3 cellular contexts compared by ENCODE assay signal in the genomic region with DNA sequence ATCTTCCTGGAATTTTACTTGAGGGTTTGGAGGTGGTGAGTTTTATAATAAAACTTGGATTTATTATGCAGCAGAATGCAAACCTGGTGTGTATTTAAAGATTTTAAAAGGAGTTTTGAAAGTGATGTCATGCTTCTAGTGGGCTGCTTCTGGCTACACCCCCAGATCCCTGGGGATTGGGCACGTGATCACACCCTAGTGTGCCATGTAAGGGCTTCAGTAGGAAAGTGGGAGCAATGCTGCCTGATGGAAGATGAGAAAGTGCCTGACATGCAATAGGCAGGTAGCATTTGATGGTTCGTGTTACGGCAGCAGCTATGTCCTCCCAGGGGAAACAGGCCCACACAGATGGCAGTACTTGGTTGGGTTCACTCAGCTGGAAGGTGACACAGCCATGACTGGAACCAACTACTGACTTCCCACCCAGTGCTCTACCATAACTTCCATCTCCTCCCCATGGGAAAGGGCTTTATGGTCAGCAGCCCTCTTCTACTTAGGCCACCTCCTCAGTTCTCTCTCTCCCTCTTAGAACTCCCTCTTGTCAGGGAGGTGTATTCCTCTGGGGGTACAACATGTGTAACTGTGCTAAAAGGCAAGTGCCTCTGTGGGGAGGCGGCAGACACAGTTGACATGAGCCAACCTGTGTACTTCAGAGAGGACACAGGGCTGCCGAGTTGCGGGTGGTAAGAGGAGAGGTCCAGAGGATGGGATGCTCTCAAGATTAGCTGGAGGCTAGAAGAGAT.
TF ChIP-seq lines count a peak whose summit lies in the region.

No MANE protein-coding gene starts in this region.

TF ChIP-seq in SK-N-SH, 30 proteins besides CTCF, POLR2A, EP300 and RAD21:
- TF ChIP-seq TEAD4 (IDR thresholded peaks at IDR 0.05; ENCODE audit: borderline replicate concordance, insufficient read depth) (no peak), TCF12 (IDR thresholded peaks at IDR 0.05) (no peak), ELF1 (IDR thresholded peaks at IDR 0.05) (no peak), YY1 (IDR thresholded peaks at IDR 0.05; ENCODE audit: low read depth) (no peak), FOXJ3 (CRISPR knock-in tag; IDR thresholded peaks at IDR 0.05) (no peak), EZH2phosphoT487 (IDR thresholded peaks at IDR 0.05; ENCODE audit: borderline replicate concordance, low read depth) (no peak), RCOR1 (IDR thresholded peaks at IDR 0.05; ENCODE audit: low read length) (no peak), GABPA (IDR thresholded peaks at IDR 0.05; ENCODE audit: low read depth) (no peak), GATA2 (CRISPR knock-in tag; IDR thresholded peaks at IDR 0.05) (no peak), TAF1 (IDR thresholded peaks at IDR 0.05; ENCODE audit: borderline replicate concordance, low read depth, low read length) (no peak), NRF1 (IDR thresholded peaks at IDR 0.05; ENCODE audit: low read depth, low read length) (no peak), SMC3 (IDR thresholded peaks at IDR 0.05; ENCODE audit: low read depth, low read length) (no peak)
- TF ChIP-seq, protein P1, sequence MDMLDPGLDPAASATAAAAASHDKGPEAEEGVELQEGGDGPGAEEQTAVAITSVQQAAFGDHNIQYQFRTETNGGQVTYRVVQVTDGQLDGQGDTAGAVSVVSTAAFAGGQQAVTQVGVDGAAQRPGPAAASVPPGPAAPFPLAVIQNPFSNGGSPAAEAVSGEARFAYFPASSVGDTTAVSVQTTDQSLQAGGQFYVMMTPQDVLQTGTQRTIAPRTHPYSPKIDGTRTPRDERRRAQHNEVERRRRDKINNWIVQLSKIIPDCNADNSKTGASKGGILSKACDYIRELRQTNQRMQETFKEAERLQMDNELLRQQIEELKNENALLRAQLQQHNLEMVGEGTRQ (IDR thresholded peaks at IDR 0.05; ENCODE audit: borderline replicate concordance, low read depth, low read length), result no peak
- TF ChIP-seq, protein P2, sequence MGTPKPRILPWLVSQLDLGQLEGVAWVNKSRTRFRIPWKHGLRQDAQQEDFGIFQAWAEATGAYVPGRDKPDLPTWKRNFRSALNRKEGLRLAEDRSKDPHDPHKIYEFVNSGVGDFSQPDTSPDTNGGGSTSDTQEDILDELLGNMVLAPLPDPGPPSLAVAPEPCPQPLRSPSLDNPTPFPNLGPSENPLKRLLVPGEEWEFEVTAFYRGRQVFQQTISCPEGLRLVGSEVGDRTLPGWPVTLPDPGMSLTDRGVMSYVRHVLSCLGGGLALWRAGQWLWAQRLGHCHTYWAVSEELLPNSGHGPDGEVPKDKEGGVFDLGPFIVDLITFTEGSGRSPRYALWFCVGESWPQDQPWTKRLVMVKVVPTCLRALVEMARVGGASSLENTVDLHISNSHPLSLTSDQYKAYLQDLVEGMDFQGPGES (IDR thresholded peaks at IDR 0.05; ENCODE audit: low read depth, low read length), result no peak
- TF ChIP-seq, protein P3, sequence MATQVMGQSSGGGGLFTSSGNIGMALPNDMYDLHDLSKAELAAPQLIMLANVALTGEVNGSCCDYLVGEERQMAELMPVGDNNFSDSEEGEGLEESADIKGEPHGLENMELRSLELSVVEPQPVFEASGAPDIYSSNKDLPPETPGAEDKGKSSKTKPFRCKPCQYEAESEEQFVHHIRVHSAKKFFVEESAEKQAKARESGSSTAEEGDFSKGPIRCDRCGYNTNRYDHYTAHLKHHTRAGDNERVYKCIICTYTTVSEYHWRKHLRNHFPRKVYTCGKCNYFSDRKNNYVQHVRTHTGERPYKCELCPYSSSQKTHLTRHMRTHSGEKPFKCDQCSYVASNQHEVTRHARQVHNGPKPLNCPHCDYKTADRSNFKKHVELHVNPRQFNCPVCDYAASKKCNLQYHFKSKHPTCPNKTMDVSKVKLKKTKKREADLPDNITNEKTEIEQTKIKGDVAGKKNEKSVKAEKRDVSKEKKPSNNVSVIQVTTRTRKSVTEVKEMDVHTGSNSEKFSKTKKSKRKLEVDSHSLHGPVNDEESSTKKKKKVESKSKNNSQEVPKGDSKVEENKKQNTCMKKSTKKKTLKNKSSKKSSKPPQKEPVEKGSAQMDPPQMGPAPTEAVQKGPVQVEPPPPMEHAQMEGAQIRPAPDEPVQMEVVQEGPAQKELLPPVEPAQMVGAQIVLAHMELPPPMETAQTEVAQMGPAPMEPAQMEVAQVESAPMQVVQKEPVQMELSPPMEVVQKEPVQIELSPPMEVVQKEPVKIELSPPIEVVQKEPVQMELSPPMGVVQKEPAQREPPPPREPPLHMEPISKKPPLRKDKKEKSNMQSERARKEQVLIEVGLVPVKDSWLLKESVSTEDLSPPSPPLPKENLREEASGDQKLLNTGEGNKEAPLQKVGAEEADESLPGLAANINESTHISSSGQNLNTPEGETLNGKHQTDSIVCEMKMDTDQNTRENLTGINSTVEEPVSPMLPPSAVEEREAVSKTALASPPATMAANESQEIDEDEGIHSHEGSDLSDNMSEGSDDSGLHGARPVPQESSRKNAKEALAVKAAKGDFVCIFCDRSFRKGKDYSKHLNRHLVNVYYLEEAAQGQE (IDR thresholded peaks at IDR 0.05; ENCODE audit: low read depth, low read length), result no peak

TF ChIP-seq in SK-N-SH treated with all-trans-retinoic acid at 6 μM for 48 hours, 23 proteins besides CTCF, POLR2A, EP300 and RAD21:
- TF ChIP-seq, protein P4, sequence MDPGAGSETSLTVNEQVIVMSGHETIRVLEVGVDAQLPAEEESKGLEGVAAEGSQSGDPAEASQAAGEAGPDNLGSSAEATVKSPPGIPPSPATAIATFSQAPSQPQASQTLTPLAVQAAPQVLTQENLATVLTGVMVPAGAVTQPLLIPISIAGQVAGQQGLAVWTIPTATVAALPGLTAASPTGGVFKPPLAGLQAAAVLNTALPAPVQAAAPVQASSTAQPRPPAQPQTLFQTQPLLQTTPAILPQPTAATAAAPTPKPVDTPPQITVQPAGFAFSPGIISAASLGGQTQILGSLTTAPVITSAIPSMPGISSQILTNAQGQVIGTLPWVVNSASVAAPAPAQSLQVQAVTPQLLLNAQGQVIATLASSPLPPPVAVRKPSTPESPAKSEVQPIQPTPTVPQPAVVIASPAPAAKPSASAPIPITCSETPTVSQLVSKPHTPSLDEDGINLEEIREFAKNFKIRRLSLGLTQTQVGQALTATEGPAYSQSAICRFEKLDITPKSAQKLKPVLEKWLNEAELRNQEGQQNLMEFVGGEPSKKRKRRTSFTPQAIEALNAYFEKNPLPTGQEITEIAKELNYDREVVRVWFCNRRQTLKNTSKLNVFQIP (CRISPR knock-in tag; IDR thresholded peaks at IDR 0.05; ENCODE audit: borderline replicate concordance, low read depth), result no peak
- TF ChIP-seq ZFP3 (CRISPR knock-in tag; IDR thresholded peaks at IDR 0.05) (no peak), PPARA (CRISPR knock-in tag; IDR thresholded peaks at IDR 0.05; ENCODE audit: borderline replicate concordance) (no peak), ZC3H10 (CRISPR knock-in tag; IDR thresholded peaks at IDR 0.05) (no peak), BACH2 (CRISPR knock-in tag; IDR thresholded peaks at IDR 0.05; ENCODE audit: borderline replicate concordance) (no peak), ISL1 (CRISPR knock-in tag; IDR thresholded peaks at IDR 0.05) (no peak), OSR1 (CRISPR knock-in tag; IDR thresholded peaks at IDR 0.05) (no peak), TOX (CRISPR knock-in tag; IDR thresholded peaks at IDR 0.05; ENCODE audit: borderline replicate concordance) (no peak)

TF ChIP-seq in H1, 55 proteins besides CTCF, POLR2A, EP300 and RAD21:
- no peak for TF ChIP-seq BACH1 (IDR thresholded peaks at IDR 0.05; ENCODE audit: low read length)
- no peak for TF ChIP-seq ASH2L (IDR thresholded peaks at IDR 0.05; ENCODE audit: low read length)
- no peak for TF ChIP-seq PHF8 (conservative IDR thresholded peaks at IDR 0.05; ENCODE audit: low read depth, low read length)
- TF ChIP-seq SUZ12 (IDR thresholded peaks at IDR 0.05; ENCODE audit: low read length), result no peak
- TF ChIP-seq, protein P1 (IDR thresholded peaks at IDR 0.05; ENCODE audit: low read length), result no peak
